In genomic region chr14:54450535-54450934, GRCh38 we compare ENCODE assay signal across 8 cellular contexts. TPM values are rescaled to one million over a fixed set of nuclear protein-coding genes. Genes with fewer than 3 reads are reported as not detected.
DNase-seq lines count a peak whose midpoint lies in the region; ATAC-seq and TF ChIP-seq lines count a peak whose summit lies in the region.

No MANE protein-coding gene starts in this region.

- no peaks in the 10 kb centered on the region for H3K79me1 ChIP-seq in mesenchymal stem cell (replicated peaks; ENCODE audit: low read length, poor library complexity, severe bottlenecking)

- WGBS in mesenchymal stem cell: 50% methylated on average over 2 of the region's 3 CpGs
- WGBS in smooth muscle cell (ENCODE audit: low lambda C conversion rate): 49% methylated on average over 3 of the region's 3 CpGs

- ATAC-seq in GM18508 (IDR thresholded peaks at IDR 0.05; ENCODE audit: insufficient read depth, unreplicated experiment): peak; percentile 47

- TF ChIP-seq CTCF in OCI-LY3 (IDR thresholded peaks at IDR 0.05; ENCODE audit: low read depth, low read length) (no peak), smooth muscle cell (IDR thresholded peaks at IDR 0.05; ENCODE audit: borderline replicate concordance, insufficient read depth, poor library complexity, severe bottlenecking) (no peak)

- H3K18ac ChIP-seq in mesenchymal stem cell (ENCODE audit: low read depth in 1 of 2, low read length in 2 of 2): no peak overlapping the region

- no peak overlapping the region for H4K8ac ChIP-seq in mesenchymal stem cell (ENCODE audit: low read length)

- no peak overlapping the region for H2AK5ac ChIP-seq in mesenchymal stem cell (ENCODE audit: low read length, severe bottlenecking)

- H4K20me1 ChIP-seq in OCI-LY3 (ENCODE audit: insufficient read depth, low read length) (no peaks in the 10 kb centered on the region), smooth muscle cell (ENCODE audit: low read depth) (no peaks in the 10 kb centered on the region)

- H2BK15ac ChIP-seq in mesenchymal stem cell (ENCODE audit: low read depth, poor library complexity, severe bottlenecking): no peak overlapping the region

- no peaks in the 10 kb centered on the region for H3K79me2 ChIP-seq in OCI-LY3 (ENCODE audit: low read length)
- H3K79me2 ChIP-seq in smooth muscle cell (ENCODE audit: low read depth): no peaks in the 10 kb centered on the region

- no peak overlapping the region for H3K14ac ChIP-seq in mesenchymal stem cell (ENCODE audit: low read length in 2 of 2)

- peaks cover 16% of the 10 kb centered on the region for H3K4me1 ChIP-seq in OCI-LY3 (ENCODE audit: low read length)
- H3K4me1 ChIP-seq in mesenchymal stem cell (ENCODE audit: control insufficient read depth, insufficient read depth, low read depth, low read length): no peaks in the 10 kb centered on the region
- no peaks in the 10 kb centered on the region for H3K4me1 ChIP-seq in smooth muscle cell (ENCODE audit: low read depth)

- peak overlapping the region; percentile 53 for H3K27ac ChIP-seq in OCI-LY3 (ENCODE audit: low read length)
- H3K27ac ChIP-seq in mesenchymal stem cell (ENCODE audit: low read length, poor library complexity, severe bottlenecking): no peak overlapping the region
- no peak overlapping the region for H3K27ac ChIP-seq in smooth muscle cell (ENCODE audit: low read depth)

- H2BK12ac ChIP-seq in mesenchymal stem cell (ENCODE audit: low read length in 2 of 2): no peak overlapping the region

- H3F3A ChIP-seq in smooth muscle cell (ENCODE audit: low read depth): no peaks in the 10 kb centered on the region

- H3K9me3 ChIP-seq in OCI-LY3 (ENCODE audit: insufficient read depth, low read length) (no peaks in the 10 kb centered on the region; the same call in 1 of the 2 replicates), mesenchymal stem cell (ENCODE audit: control insufficient read depth, low read length) (no peaks in the 10 kb centered on the region), smooth muscle cell (replicated peaks; ENCODE audit: low read depth) (no peaks in the 10 kb centered on the region)

- no peak overlapping the region for H2BK5ac ChIP-seq in mesenchymal stem cell (ENCODE audit: low read depth, low read length, poor library complexity, severe bottlenecking)

- no peak overlapping the region for H3K23ac ChIP-seq in mesenchymal stem cell (ENCODE audit: low read length in 2 of 2)

- H3K4ac ChIP-seq in mesenchymal stem cell (ENCODE audit: low read depth in 1 of 2, low read length in 2 of 2): no peak overlapping the region

- H3K4me3 ChIP-seq in OCI-LY3 (ENCODE audit: low read length) (peak overlapping the region; percentile 14; the same call in 1 of the 2 replicates), mesenchymal stem cell (ENCODE audit: insufficient read depth in 1 of 2, low read depth in 1 of 2, low read length in 2 of 2) (no peak overlapping the region), smooth muscle cell (no peak overlapping the region)

- H3K36me3 ChIP-seq in OCI-LY3 (replicated peaks; ENCODE audit: low read depth, low read length) (no peaks in the 10 kb centered on the region), mesenchymal stem cell (ENCODE audit: control insufficient read depth in 1 of 2, insufficient read depth in 2 of 2, low read depth in 1 of 2, low read length in 2 of 2) (no peaks in the 10 kb centered on the region), smooth muscle cell (ENCODE audit: low read depth) (no peaks in the 10 kb centered on the region)

- no peak overlapping the region for H4K91ac ChIP-seq in mesenchymal stem cell (ENCODE audit: low read length)

- H3K9ac ChIP-seq in OCI-LY3 (ENCODE audit: low read length) (no peak overlapping the region), mesenchymal stem cell (ENCODE audit: low read length) (no peak overlapping the region), smooth muscle cell (ENCODE audit: low read depth) (no peak overlapping the region)

- H2AFZ ChIP-seq in OCI-LY3 (ENCODE audit: low read depth, low read length): peak overlapping the region; percentile 17; the same call in 1 of the 2 replicates
- H2AFZ ChIP-seq in mesenchymal stem cell (ENCODE audit: low read depth, low read length): no peak overlapping the region
- H2AFZ ChIP-seq in smooth muscle cell (ENCODE audit: low read depth): no peak overlapping the region

- DNase-seq in HCEC 1CT (peak; percentile 91), mesenchymal stem cell (peak; percentile 39), smooth muscle cell (lab: John Stamatoyannopoulos, UW; ENCODE audit: unreplicated experiment) (no peak), GOT3 (lab: John Stamatoyannopoulos, UW) (no peak), NCI-H1092 treated with DMSO at 0.1 percent for 48 hours (lab: John Stamatoyannopoulos, UW) (no peak), Ammon's horn (ENCODE audit: low spot score) (no peak)

- H2BK120ac ChIP-seq in mesenchymal stem cell (ENCODE audit: low read depth, low read length): no peak overlapping the region

- H3K4me2 ChIP-seq in OCI-LY3 (ENCODE audit: low read length): peak overlapping the region; percentile 42
- H3K4me2 ChIP-seq in mesenchymal stem cell (ENCODE audit: low read length, poor library complexity, severe bottlenecking): no peak overlapping the region
- no peak overlapping the region for H3K4me2 ChIP-seq in smooth muscle cell

- H3K27me3 ChIP-seq in OCI-LY3 (ENCODE audit: low read depth, low read length) (peaks cover 9% of the 10 kb centered on the region), mesenchymal stem cell (ENCODE audit: control insufficient read depth in 1 of 2, insufficient read depth in 1 of 2, low read length in 2 of 2) (peaks cover 0 to 3% of the 10 kb centered on the region in 2 experiments), smooth muscle cell (ENCODE audit: low read depth) (no peaks in the 10 kb centered on the region)

RNA-seq across cellular contexts. Expression of gene CNIH1, which starts 9.4 kb away (rescaled TPM):
- 195 TPM for polyA plus RNA-seq in mesenchymal stem cell (2013, experiment 1 of 2)
- 199 TPM for polyA plus RNA-seq in mesenchymal stem cell (2013, experiment 2 of 2)
- total RNA-seq in smooth muscle cell: 172 and 224 TPM in 2 replicates
- 133 and 162 TPM in 2 replicates for polyA plus RNA-seq in smooth muscle cell

RNA-seq across cellular contexts. Expression of gene GMFB, which starts 38.2 kb away (rescaled TPM):
- 44.1 TPM for polyA plus RNA-seq in mesenchymal stem cell (2013, experiment 1 of 2)
- 45.1 TPM for polyA plus RNA-seq in mesenchymal stem cell (2013, experiment 2 of 2)
- total RNA-seq in smooth muscle cell: 73.5 and 86.1 TPM in 2 replicates
- polyA plus RNA-seq in smooth muscle cell: 25.7 and 26.8 TPM in 2 replicates

RNA-seq across cellular contexts. Expression of gene CDKN3, which starts 53.7 kb away (rescaled TPM):
- polyA plus RNA-seq in mesenchymal stem cell (2013, experiment 1 of 2): 12.2 TPM
- polyA plus RNA-seq in mesenchymal stem cell (2013, experiment 2 of 2): 14.2 TPM
- 15.4 and 22.1 TPM in 2 replicates for total RNA-seq in smooth muscle cell
- polyA plus RNA-seq in smooth muscle cell: 18.6 and 20.1 TPM in 2 replicates

RNA-seq across cellular contexts. Expression of gene CGRRF1, which starts 59.2 kb away (rescaled TPM):
- 13.6 TPM for polyA plus RNA-seq in mesenchymal stem cell (2013, experiment 1 of 2)
- 14.4 TPM for polyA plus RNA-seq in mesenchymal stem cell (2013, experiment 2 of 2)
- 18.4 and 20.7 TPM in 2 replicates for total RNA-seq in smooth muscle cell
- polyA plus RNA-seq in smooth muscle cell: 20.5 and 30.6 TPM in 2 replicates

Comparison
In these comparisons a context has a peak if more than half of its experiments do, and no peak if none do; other contexts are left out.
1. DNase-seq: peak in HCEC 1CT (single experiment) and mesenchymal stem cell (single experiment); none in smooth muscle cell (single experiment), GOT3 (single experiment), NCI-H1092 treated with DMSO at 0.1 percent for 48 hours (single experiment) and Ammon's horn (single experiment).